Comparison of ENCODE assay signal across 20 cellular contexts in genomic region chr15:40449275-40449674, GRCh38. TPM values are rescaled to one million over a fixed set of nuclear protein-coding genes. Genes with fewer than 3 reads are reported as not detected.
DNase-seq lines count a peak whose midpoint lies in the region; ATAC-seq, FAIRE-seq and TF ChIP-seq lines count a peak whose summit lies in the region.
"Had no signal": no experiment of that assay in that cellular context is flagged by ENCODE, and none has a peak within 500 bp of the region (broad histone marks: within the 10 kb centered on the region; RNA-seq: fewer than 3 reads in every experiment).

No MANE protein-coding gene starts in this region.

- TF ChIP-seq CTCF in HFFc6 (IDR thresholded peaks at IDR 0.05), result no peak
- no peak for TF ChIP-seq CTCF in K562 (IDR thresholded peaks at IDR 0.05 in 2 of 3, conservative IDR thresholded peaks at IDR 0.05 in 1 of 3; ENCODE audit: insufficient read depth in 2 of 3, low read depth in 1 of 3, low read length in 3 of 3)

- H3K4me1 ChIP-seq in CD4-positive, alpha-beta memory T cell (ENCODE audit: insufficient read depth, low read length), result peaks cover 75% of the 10 kb centered on the region
- peaks cover 21 to 30% of the 10 kb centered on the region in 2 experiments for H3K4me1 ChIP-seq in K562 (replicated peaks in 1 of 2; ENCODE audit: control insufficient read depth in 2 of 2, insufficient read depth in 2 of 2, low read length in 2 of 2)

- no TSS peak for BruUV-seq in K562 (replicated peaks; lab: Mats Ljungman, UMichigan)

- H3K4me1 Mint-ChIP-seq in CD4-positive, alpha-beta memory T cell, result peaks cover 67 to 89% (median 76%) of the 10 kb centered on the region in 4 donors
- H3K4me1 Mint-ChIP-seq in HFFc6 (ENCODE audit: low read depth), result peaks cover 48% of the 10 kb centered on the region
- peaks cover 48% of the 10 kb centered on the region for H3K4me1 Mint-ChIP-seq in memory B cell

- in situ Hi-C loops in K562 (cut with MboI), result no loop called here

- CTCF ChIA-PET in CD4-positive, alpha-beta memory T cell (lab: Charles Lee; ENCODE audit: partially characterized antibody), result interaction anchor here (0.6 to 2.0 kb wide), 2 partner anchors 9 to 493 kb away, joined by 4 to 10 read pairs; partner anchors contain the start of gene BAHD1
- CTCF ChIA-PET in K562 (lab: Yijun Ruan, JAX; ENCODE audit: low intra/inter-chr PET ratio), result interaction anchor here (0.7 kb wide), 1 partner anchor 87 kb away, joined by 3 read pairs; no protein-coding TSS in a partner anchor

- H3K36me3 Mint-ChIP-seq in CD4-positive, alpha-beta memory T cell, result no peaks in the 10 kb centered on the region
- H3K36me3 Mint-ChIP-seq in HFFc6 (ENCODE audit: low read depth) (no peaks in the 10 kb centered on the region), memory B cell (peaks cover 1% of the 10 kb centered on the region)

- no peaks in the 10 kb centered on the region for H3K27me3 ChIP-seq in CD4-positive, alpha-beta memory T cell (ENCODE audit: insufficient read depth, low read length)
- no peaks in the 10 kb centered on the region for H3K27me3 ChIP-seq in K562 (ENCODE audit: control insufficient read depth in 2 of 2, insufficient read depth in 2 of 2, low read length in 2 of 2)
- H3K27me3 ChIP-seq: BLaER1, cardiac muscle cell, heart right ventricle had no signal

- ATAC-seq in K562 (no peak), memory B cell (ENCODE audit: low read depth) (no peak), HG03280 (IDR thresholded peaks at IDR 0.05; ENCODE audit: unreplicated experiment) (no peak), esophagus mucosa (no peak)
- ATAC-seq: heart right ventricle had no signal

- POLR2A ChIA-PET in CD4-positive, alpha-beta memory T cell (lab: Charles Lee; ENCODE audit: partially characterized antibody), result interaction anchor here (0.6 to 6.4 kb wide), 3 partner anchors 8 to 410 kb away, joined by 3 to 94 read pairs (median 21); partner anchors contain the start of gene BAHD1
- POLR2A ChIA-PET in K562 (lab: Yijun Ruan, JAX), result interaction anchor here (0.6 to 9.5 kb wide), 6 partner anchors 7 to 398 kb away, joined by 3 to 89 read pairs (median 4); partner anchors contain the start of genes BAHD1 and CHST14

- TF ChIP-seq EP300 in K562 (IDR thresholded peaks at IDR 0.05; ENCODE audit: low read length), result no peak

- H3K9me3 ChIP-seq in CD4-positive, alpha-beta memory T cell (ENCODE audit: control insufficient read depth in 1 of 2, low read length in 2 of 2), result no peaks in the 10 kb centered on the region
- H3K9me3 ChIP-seq in K562 (replicated peaks; ENCODE audit: control insufficient read depth, insufficient read depth, low read depth, low read length), result no peaks in the 10 kb centered on the region
- H3K9me3 ChIP-seq: BLaER1, heart right ventricle, psoas muscle had no signal

- peak overlapping the region in 5 of 7 donors; percentile 0 to 88 (median 50) for H3K27ac Mint-ChIP-seq in CD4-positive, alpha-beta memory T cell
- 0 out of 2 replicates have a peak overlapping the region, but pooled peaks have one; percentile 4 for H3K27ac Mint-ChIP-seq in HFFc6
- peak overlapping the region; percentile 65 for H3K27ac Mint-ChIP-seq in memory B cell

- no peaks in the 10 kb centered on the region for H3K27me3 Mint-ChIP-seq in CD4-positive, alpha-beta memory T cell
- no peaks in the 10 kb centered on the region; the same call in 1 of the 2 replicates for H3K27me3 Mint-ChIP-seq in HFFc6 (ENCODE audit: insufficient read depth)
- H3K27me3 Mint-ChIP-seq in memory B cell, result no peaks in the 10 kb centered on the region

- no peak overlapping the region for H3K4me3 ChIP-seq in CD4-positive, alpha-beta memory T cell (ENCODE audit: low read length in 2 of 2)
- H3K4me3 ChIP-seq in K562, result no peak overlapping the region
- H3K4me3 ChIP-seq: BLaER1, cardiac muscle cell, heart right ventricle, psoas muscle had no signal

- no peak overlapping the region for H3K27ac ChIP-seq in CD4-positive, alpha-beta memory T cell (ENCODE audit: low read depth, low read length)
- H3K27ac ChIP-seq in K562 (ENCODE audit: extremely low read depth, low read depth, low read length), result no peak overlapping the region
- H3K27ac ChIP-seq: BLaER1, cardiac muscle cell, heart right ventricle, psoas muscle had no signal

- peaks cover 92% of the 10 kb centered on the region for H3K79me2 ChIP-seq in K562 (ENCODE audit: control insufficient read depth, insufficient read depth, low read length)

- peaks cover 12% of the 10 kb centered on the region for H3K9me1 ChIP-seq in K562 (ENCODE audit: control insufficient read depth, insufficient read depth, low read length)

- no peak for DNase-seq in CD4-positive, alpha-beta memory T cell
- DNase-seq in HFFc6, result peak; percentile 35
- no peak for DNase-seq in K562 (ENCODE audit: extremely low read depth in 1 of 4, low spot score in 3 of 4)
- DNase-seq in memory B cell (ENCODE audit: low spot score in 2 of 2), result no peak
- DNase-seq in HUDEP-2 (lab: John Stamatoyannopoulos, UW; ENCODE audit: unreplicated experiment in 76 of 76), result no peak
- no peak for DNase-seq in superior temporal gyrus (ENCODE audit: extremely low spot score)
- DNase-seq: activated CD4-positive, CD25-positive, alpha-beta regulatory T cell; activated naive CD4-positive, alpha-beta T cell; DMS79; heart right ventricle; left cardiac atrium; MV-4-11; NCI-H345; psoas muscle; stimulated activated CD4-positive, alpha-beta T cell treated with anti-CD3 and anti-CD28 coated beads, Interleukin-15, amount 100 ng/mL, for 24 hours had no signal

- H3K4me3 Mint-ChIP-seq in CD4-positive, alpha-beta memory T cell, result peak overlapping the region in 2 of 8 donors; percentile 2 to 9
- H3K4me3 Mint-ChIP-seq in HFFc6 (no peak overlapping the region), memory B cell (no peak overlapping the region)

- TF ChIP-seq RAD21 in K562 (CRISPR knock-in tag; conservative IDR thresholded peaks at IDR 0.05 in 1 of 2, IDR thresholded peaks at IDR 0.05 in 1 of 2), result no peak

- FAIRE-seq in K562 (lab: Jason Lieb, UNC), result no peak
- FAIRE-seq: GM12891 had no signal

- H3K9ac ChIP-seq in K562 (ENCODE audit: insufficient read depth in 1 of 2, low read depth in 2 of 2, low read length in 2 of 2), result no peak overlapping the region
- H3K9ac ChIP-seq: BLaER1 had no signal

- intact Hi-C loops in CD4-positive, alpha-beta memory T cell (cut with micrococcal nuclease), result no loop called here
- intact Hi-C loops in K562 (cut with micrococcal nuclease), result no loop called here

- no peaks in the 10 kb centered on the region for H3K36me3 ChIP-seq in CD4-positive, alpha-beta memory T cell (ENCODE audit: insufficient read depth, low read length)
- H3K36me3 ChIP-seq in K562 (ENCODE audit: control insufficient read depth, insufficient read depth, low read length), result peaks cover 21% of the 10 kb centered on the region; the same call in 2 of the 3 replicates
- H3K36me3 ChIP-seq: cardiac muscle cell, heart right ventricle had no signal

- no peak overlapping the region for H2AFZ ChIP-seq in K562 (ENCODE audit: low read depth, low read length)

- no peak for TF ChIP-seq POLR2A in K562 (conservative IDR thresholded peaks at IDR 0.05)

- no peaks in the 10 kb centered on the region for H3K9me3 Mint-ChIP-seq in CD4-positive, alpha-beta memory T cell
- H3K9me3 Mint-ChIP-seq in HFFc6 (no peaks in the 10 kb centered on the region), memory B cell (no peaks in the 10 kb centered on the region)

- no peak overlapping the region for H3K4me2 ChIP-seq in K562 (ENCODE audit: insufficient read depth, low read length)
- H3K4me2 ChIP-seq: BLaER1 had no signal

- H4K20me1 ChIP-seq in K562 (replicated peaks; ENCODE audit: control insufficient read depth, insufficient read depth, low read length), result peaks cover 49% of the 10 kb centered on the region

RNA-seq across cellular contexts. Expression of gene BAHD1, which starts 8.5 kb away (rescaled TPM):
- total RNA-seq in CD4-positive, alpha-beta memory T cell, result 10 to 100 TPM; 47.0 to 49.2 TPM
- polyA plus RNA-seq in CD4-positive, alpha-beta memory T cell, result 1 to 10 TPM; 1.5 to 4.6 TPM
- total RNA-seq in HFFc6 (2021; fragmentation: NEBNext Ultra II Directional; extraction: Animal tissue kit (Norgen Biotek cat#: 25700)), result 10 to 100 TPM; 12.7 to 14.4 (median 14.2) TPM
- 30.6 and 63.4 TPM in 2 replicates for total RNA-seq in K562 (2011; cell fraction: chromatin; rRNA removed; ENCODE audit: low replicate concordance)
- 33.2 and 38.7 TPM in 2 replicates for total RNA-seq in K562 (2011; cell fraction: nucleolus; rRNA removed)
- total RNA-seq in K562 (2011; cell fraction: nucleoplasm; rRNA removed), result 31.7 and 43.1 TPM in 2 replicates
- total RNA-seq in K562 (2014; rRNA removed), result 15.2 and 20.8 TPM in 2 replicates
- total RNA-seq in K562 (2014; rRNA removed; fragmentation: Illumina TruSeq; extraction: Trizol), result 9.7 and 10.3 TPM in 2 replicates
- total RNA-seq in K562 (2015; rRNA removed; fragmentation: Illumina TruSeq; extraction: Trizol), result 11.5 and 12.3 TPM in 2 replicates
- total RNA-seq in K562 (2021), result 33.6 and 38.5 TPM in 2 replicates
- polyA plus RNA-seq in K562 (2011; rRNA removed), result 9.7 and 10.6 TPM in 2 replicates
- polyA plus RNA-seq in K562 (2011; cell fraction: cytosol; rRNA removed), result 9.1 and 16.4 TPM in 2 replicates
- polyA plus RNA-seq in K562 (2011; cell fraction: nucleus; rRNA removed), result 27.1 and 43.2 TPM in 2 replicates
- polyA plus RNA-seq in K562 (2012), result 24.0 and 25.8 TPM in 2 replicates
- polyA plus RNA-seq in K562 (2014; fragmentation: Illumina TruSeq; extraction: Trizol), result 18.4 and 26.4 TPM in 2 replicates
- polyA plus RNA-seq in K562 (2014; fragmentation: Nextera tagmentation; extraction: Ambion mirVana), result under 1 TPM; 0.55 to 0.80 TPM
- 19.0 and 19.4 TPM in 2 replicates for polyA plus RNA-seq in K562 (2014; rRNA removed)
- polyA minus RNA-seq in K562 (2011; rRNA and poly(A)+ RNA removed), result 7.1 and 10.0 TPM in 2 replicates
- polyA minus RNA-seq in K562 (2011; cell fraction: cytosol; rRNA and poly(A)+ RNA removed), result 12.7 TPM in 2 replicates
- 10.5 and 12.2 TPM in 2 replicates for polyA minus RNA-seq in K562 (2011; cell fraction: nucleus; rRNA and poly(A)+ RNA removed)
- total RNA-seq in esophagus mucosa, result 7.0 TPM

RNA-seq across cellular contexts. Expression of gene CHST14, which starts 21.5 kb away (rescaled TPM):
- total RNA-seq in CD4-positive, alpha-beta memory T cell, result 10 to 100 TPM in 1 of 2 experiments, 1 to 10 TPM in 1; 9.1 to 10.5 TPM
- 1 to 10 TPM in 1 of 2 donors, under 1 TPM in 1; 0.64 to 1.5 TPM for polyA plus RNA-seq in CD4-positive, alpha-beta memory T cell
- 10 to 100 TPM; 26.3 to 32.5 (median 28.4) TPM for total RNA-seq in HFFc6 (2021; fragmentation: NEBNext Ultra II Directional; extraction: Animal tissue kit (Norgen Biotek cat#: 25700))
- total RNA-seq in K562 (2011; cell fraction: chromatin; rRNA removed; ENCODE audit: low replicate concordance), result 4.2 and 14.3 TPM in 2 replicates
- 18.7 and 22.0 TPM in 2 replicates for total RNA-seq in K562 (2011; cell fraction: nucleolus; rRNA removed)
- total RNA-seq in K562 (2011; cell fraction: nucleoplasm; rRNA removed), result 17.9 and 21.1 TPM in 2 replicates
- total RNA-seq in K562 (2014; rRNA removed) (4.0 and 5.6 TPM in 2 replicates), K562 (2014; rRNA removed; fragmentation: Illumina TruSeq; extraction: Trizol) (2.3 and 2.5 TPM in 2 replicates), K562 (2015; rRNA removed; fragmentation: Illumina TruSeq; extraction: Trizol) (4.6 TPM in 2 replicates), K562 (2021) (11.2 and 12.1 TPM in 2 replicates), esophagus mucosa (4.0 TPM)
- polyA plus RNA-seq in K562 (2011; rRNA removed) (4.5 and 6.4 TPM in 2 replicates), K562 (2014; fragmentation: Illumina TruSeq; extraction: Trizol) (6.3 and 7.5 TPM in 2 replicates), K562 (2014; fragmentation: Nextera tagmentation; extraction: Ambion mirVana) (1 to 10 TPM; 1.6 to 2.3 TPM), K562 (2014; rRNA removed) (3.9 and 4.8 TPM in 2 replicates)
- polyA plus RNA-seq in K562 (2011; cell fraction: cytosol; rRNA removed), result 6.6 and 8.1 TPM in 2 replicates
- 4.8 and 5.2 TPM in 2 replicates for polyA plus RNA-seq in K562 (2011; cell fraction: nucleus; rRNA removed)
- polyA plus RNA-seq in K562 (2012), result 12.0 and 17.1 TPM in 2 replicates
- 3.1 TPM in 2 replicates for polyA minus RNA-seq in K562 (2011; rRNA and poly(A)+ RNA removed)
- 6.2 and 11.7 TPM in 2 replicates for polyA minus RNA-seq in K562 (2011; cell fraction: cytosol; rRNA and poly(A)+ RNA removed)
- 2.7 and 3.8 TPM in 2 replicates for polyA minus RNA-seq in K562 (2011; cell fraction: nucleus; rRNA and poly(A)+ RNA removed)

RNA-seq across cellular contexts. Expression of gene IVD, which starts 43.7 kb away (rescaled TPM):
- total RNA-seq in CD4-positive, alpha-beta memory T cell, result 10 to 100 TPM; 56.4 to 62.2 TPM
- 10 to 100 TPM; 25.7 to 26.8 TPM for polyA plus RNA-seq in CD4-positive, alpha-beta memory T cell
- 10 to 100 TPM; 48.5 to 69.9 (median 50.4) TPM for total RNA-seq in HFFc6 (2021; fragmentation: NEBNext Ultra II Directional; extraction: Animal tissue kit (Norgen Biotek cat#: 25700))
- 26.5 and 47.8 TPM in 2 replicates for total RNA-seq in K562 (2011; cell fraction: chromatin; rRNA removed; ENCODE audit: low replicate concordance)
- total RNA-seq in K562 (2011; cell fraction: nucleolus; rRNA removed), result 16.8 and 18.7 TPM in 2 replicates
- total RNA-seq in K562 (2011; cell fraction: nucleoplasm; rRNA removed), result 20.5 and 23.3 TPM in 2 replicates
- total RNA-seq in K562 (2014; rRNA removed) (2.5 and 3.0 TPM in 2 replicates), K562 (2014; rRNA removed; fragmentation: Illumina TruSeq; extraction: Trizol) (2.2 and 2.4 TPM in 2 replicates), K562 (2015; rRNA removed; fragmentation: Illumina TruSeq; extraction: Trizol) (1.5 and 2.0 TPM in 2 replicates), K562 (2021) (3.6 and 5.6 TPM in 2 replicates), esophagus mucosa (14.7 TPM)
- polyA plus RNA-seq in K562 (2011; rRNA removed) (4.5 and 6.9 TPM in 2 replicates), K562 (2014; fragmentation: Illumina TruSeq; extraction: Trizol) (1.1 and 1.4 TPM in 2 replicates), K562 (2014; fragmentation: Nextera tagmentation; extraction: Ambion mirVana) (under 1 TPM; 0.15 to 0.45 TPM), K562 (2014; rRNA removed) (2.9 and 3.5 TPM in 2 replicates)
- polyA plus RNA-seq in K562 (2011; cell fraction: cytosol; rRNA removed), result 2.1 and 4.2 TPM in 2 replicates
- 10.5 and 14.0 TPM in 2 replicates for polyA plus RNA-seq in K562 (2011; cell fraction: nucleus; rRNA removed)
- polyA plus RNA-seq in K562 (2012), result 1.4 and 3.7 TPM in 2 replicates
- 5.8 and 10.9 TPM in 2 replicates for polyA minus RNA-seq in K562 (2011; rRNA and poly(A)+ RNA removed)
- polyA minus RNA-seq in K562 (2011; cell fraction: cytosol; rRNA and poly(A)+ RNA removed), result 3.1 and 4.5 TPM in 2 replicates
- polyA minus RNA-seq in K562 (2011; cell fraction: nucleus; rRNA and poly(A)+ RNA removed), result 4.6 and 6.7 TPM in 2 replicates

Comparison
In these comparisons a context has a peak if more than half of its experiments do, and no peak if none do; other contexts are left out.
1. H3K27ac Mint-ChIP-seq: peak in every context shown above with its lines; median percentile 65 in memory B cell; 50 in CD4-positive, alpha-beta memory T cell; 4 in HFFc6.